Comparison of ENCODE assay signal across 1 cellular context in genomic region chr20:33653900-33654596, GRCh38.
A peak's percentile ranks its signal among the peaks of the same experiment; 100 is the strongest.
TF ChIP-seq lines count a peak whose summit lies in the region.

No MANE protein-coding gene starts in this region.

TF ChIP-seq in K562, 482 proteins besides CTCF, POLR2A, EP300 and RAD21 (continued from another document):
- TF ChIP-seq SAFB (IDR thresholded peaks at IDR 0.05; ENCODE audit: borderline replicate concordance, low read depth, low read length) (no peak), SIRT6 (IDR thresholded peaks at IDR 0.05; ENCODE audit: low read depth, low read length) (peak; percentile 17), PATZ1 (CRISPR knock-in tag; IDR thresholded peaks at IDR 0.05; ENCODE audit: borderline replicate concordance) (no peak), ZEB2 (IDR thresholded peaks at IDR 0.05) (peak; percentile 57; the same call in 1 of the 2 replicates), ZNF436 (CRISPR knock-in tag; IDR thresholded peaks at IDR 0.05) (no peak), IRF2 (CRISPR knock-in tag; IDR thresholded peaks at IDR 0.05) (no peak), NCOA2 (IDR thresholded peaks at IDR 0.05; ENCODE audit: partially characterized antibody in 2 of 2) (no peak), NFIC (IDR thresholded peaks at IDR 0.05) (peak; percentile 95), POLR2AphosphoS2 (IDR thresholded peaks at IDR 0.05; ENCODE audit: low read length) (peak; percentile 34), POLR2B (IDR thresholded peaks at IDR 0.05; ENCODE audit: low read depth, partially characterized antibody) (peak; percentile 13), ZNF551 (CRISPR knock-in tag; IDR thresholded peaks at IDR 0.05) (no peak), ZBTB17 (CRISPR knock-in tag; IDR thresholded peaks at IDR 0.05) (no peak), TAF7 (tag; IDR thresholded peaks at IDR 0.05) (no peak)
